1 cellular context compared by ENCODE assay signal in genomic region chr1:152735648-152736047, GRCh38.
A peak's percentile ranks its signal among the peaks of the same experiment; 100 is the strongest.
TF ChIP-seq lines count a peak whose summit lies in the region.

No MANE protein-coding gene starts in this region.

TF ChIP-seq in A549, 52 proteins besides CTCF, POLR2A, EP300 and RAD21:
- no peak for TF ChIP-seq BHLHE40 (IDR thresholded peaks at IDR 0.05; ENCODE audit: low read depth, low read length)
- TF ChIP-seq SMC3 (IDR thresholded peaks at IDR 0.05) = 0 out of 3 replicates have a peak, but pooled peaks have one; percentile 13
- TF ChIP-seq HOXA7 (CRISPR knock-in tag; IDR thresholded peaks at IDR 0.05) = no peak
